8 cellular contexts compared by ENCODE assay signal in genomic region chr20:53829706-53830521, GRCh38.
DNase-seq lines count a peak whose midpoint lies in the region; ATAC-seq and TF ChIP-seq lines count a peak whose summit lies in the region.

No MANE protein-coding gene starts in this region.

- H3K4me3 ChIP-seq in WI38 (ENCODE audit: low read depth, low read length), result peak overlapping the region; percentile 46
- H3K4me3 ChIP-seq in right atrium auricular region, result peak overlapping the region in 1 of 2 donors; percentile 3

- H3K4me1 Mint-ChIP-seq in stimulated activated memory B cell treated with anti-CD40 and anti-IgM and Interleukin-4, amounts not matched to agents 10 μg/mL and 1 μg/mL and 100 μg/mL, for 72 hours, result peaks cover 81% of the 10 kb centered on the region

- H3K36me3 Mint-ChIP-seq in stimulated activated memory B cell treated with anti-CD40 and anti-IgM and Interleukin-4, amounts not matched to agents 10 μg/mL and 1 μg/mL and 100 μg/mL, for 72 hours, result peaks cover 8% of the 10 kb centered on the region

- TF ChIP-seq CTCF in WI38 (IDR thresholded peaks at IDR 0.05; ENCODE audit: low read depth, low read length), result no peak
- no peak for TF ChIP-seq CTCF in right atrium auricular region (IDR thresholded peaks at IDR 0.05)

- peaks cover 0 to 14% of the 10 kb centered on the region in 2 donors for H3K4me1 ChIP-seq in right atrium auricular region

- peak overlapping the region; percentile 81 to 83 for H3K27ac ChIP-seq in right atrium auricular region

- H3K27me3 ChIP-seq in right atrium auricular region, result no peaks in the 10 kb centered on the region

- H3K36me3 ChIP-seq in right atrium auricular region, result no peaks in the 10 kb centered on the region

- DNase-seq in NCI-H2171 treated with DMSO at 0.1 percent for 48 hours (lab: John Stamatoyannopoulos, UW) (peak; percentile 25), NCI-H2171 (lab: John Stamatoyannopoulos, UW) (no peak), right atrium auricular region (ENCODE audit: low spot score) (no peak), NCI-H187 treated with DMSO at 0.1 percent for 48 hours (lab: John Stamatoyannopoulos, UW) (no peak), GDM1 (lab: John Stamatoyannopoulos, UW) (no peak)

- H3K9me3 Mint-ChIP-seq in stimulated activated memory B cell treated with anti-CD40 and anti-IgM and Interleukin-4, amounts not matched to agents 10 μg/mL and 1 μg/mL and 100 μg/mL, for 72 hours, result peaks cover 3% of the 10 kb centered on the region

- no peaks in the 10 kb centered on the region for H3K9me3 ChIP-seq in right atrium auricular region

- H3K27ac Mint-ChIP-seq in stimulated activated memory B cell treated with anti-CD40 and anti-IgM and Interleukin-4, amounts not matched to agents 10 μg/mL and 1 μg/mL and 100 μg/mL, for 72 hours, result peak overlapping the region; percentile 94

- H3K27me3 Mint-ChIP-seq in stimulated activated memory B cell treated with anti-CD40 and anti-IgM and Interleukin-4, amounts not matched to agents 10 μg/mL and 1 μg/mL and 100 μg/mL, for 72 hours, result no peaks in the 10 kb centered on the region

- H3K4me3 Mint-ChIP-seq in stimulated activated memory B cell treated with anti-CD40 and anti-IgM and Interleukin-4, amounts not matched to agents 10 μg/mL and 1 μg/mL and 100 μg/mL, for 72 hours, result peak overlapping the region; percentile 73

- ATAC-seq in HG03135 (IDR thresholded peaks at IDR 0.05; ENCODE audit: unreplicated experiment), result peak; percentile 42
- peak; percentile 54 for ATAC-seq in stimulated activated memory B cell treated with anti-CD40 and anti-IgM and Interleukin-4, amounts not matched to agents 10 μg/mL and 1 μg/mL and 100 μg/mL, for 72 hours
